In the genomic region with DNA sequence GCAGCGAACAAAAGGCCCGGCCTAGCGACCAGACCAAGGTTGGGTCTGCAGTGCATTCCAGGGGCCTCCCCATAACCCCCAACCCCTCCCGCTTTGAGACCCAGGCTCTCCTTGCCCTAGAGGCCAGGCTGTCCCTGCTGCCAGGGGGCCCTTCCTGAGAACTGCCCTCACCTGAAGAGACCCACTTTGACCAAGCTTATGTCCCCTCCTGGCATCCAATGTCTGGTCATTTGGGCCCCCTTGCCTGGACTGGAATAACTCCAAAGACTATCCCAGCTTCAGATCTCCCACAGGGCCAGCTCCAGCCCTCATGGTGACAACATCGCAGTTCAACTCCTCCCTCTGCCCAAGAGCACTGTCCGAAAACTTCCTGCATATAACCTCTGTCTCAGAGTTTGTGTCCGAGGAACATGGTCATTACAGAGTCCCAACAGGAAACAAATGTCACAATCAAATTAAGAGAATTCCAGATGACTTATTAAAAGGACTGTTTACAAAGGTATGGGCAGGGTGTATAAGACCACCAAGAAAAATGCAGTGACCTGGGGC, we compare ENCODE assay signal across 1 cellular context.
A peak's percentile ranks its signal among the peaks of the same experiment; 100 is the strongest.
TF ChIP-seq lines count a peak whose summit lies in the region.

No MANE protein-coding gene starts in this region.

TF ChIP-seq in HepG2, 621 proteins besides CTCF, POLR2A, EP300 and RAD21 (continued from another document):
- no peak for TF ChIP-seq ZNF275 (CRISPR knock-in tag; IDR thresholded peaks at IDR 0.05; ENCODE audit: borderline replicate concordance)
- no peak for TF ChIP-seq RBFOX2 (IDR thresholded peaks at IDR 0.05; ENCODE audit: low read depth, low read length)
- TF ChIP-seq SMYD3 (CRISPR knock-in tag; IDR thresholded peaks at IDR 0.05), result no peak
- no peak for TF ChIP-seq CENPT (CRISPR knock-in tag; IDR thresholded peaks at IDR 0.05; ENCODE audit: low read depth)
- TF ChIP-seq, protein P1, sequence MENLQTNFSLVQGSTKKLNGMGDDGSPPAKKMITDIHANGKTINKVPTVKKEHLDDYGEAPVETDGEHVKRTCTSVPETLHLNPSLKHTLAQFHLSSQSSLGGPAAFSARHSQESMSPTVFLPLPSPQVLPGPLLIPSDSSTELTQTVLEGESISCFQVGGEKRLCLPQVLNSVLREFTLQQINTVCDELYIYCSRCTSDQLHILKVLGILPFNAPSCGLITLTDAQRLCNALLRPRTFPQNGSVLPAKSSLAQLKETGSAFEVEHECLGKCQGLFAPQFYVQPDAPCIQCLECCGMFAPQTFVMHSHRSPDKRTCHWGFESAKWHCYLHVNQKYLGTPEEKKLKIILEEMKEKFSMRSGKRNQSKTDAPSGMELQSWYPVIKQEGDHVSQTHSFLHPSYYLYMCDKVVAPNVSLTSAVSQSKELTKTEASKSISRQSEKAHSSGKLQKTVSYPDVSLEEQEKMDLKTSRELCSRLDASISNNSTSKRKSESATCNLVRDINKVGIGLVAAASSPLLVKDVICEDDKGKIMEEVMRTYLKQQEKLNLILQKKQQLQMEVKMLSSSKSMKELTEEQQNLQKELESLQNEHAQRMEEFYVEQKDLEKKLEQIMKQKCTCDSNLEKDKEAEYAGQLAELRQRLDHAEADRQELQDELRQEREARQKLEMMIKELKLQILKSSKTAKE (CRISPR knock-in tag; IDR thresholded peaks at IDR 0.05; ENCODE audit: borderline replicate concordance), result 0 out of 2 replicates have a peak, but pooled peaks have one; percentile 13
- TF ChIP-seq ZNF782 (CRISPR knock-in tag; IDR thresholded peaks at IDR 0.05; ENCODE audit: borderline replicate concordance), result no peak
- no peak for TF ChIP-seq MEF2D (CRISPR knock-in tag; IDR thresholded peaks at IDR 0.05)
- no peak for TF ChIP-seq ZNF34 (CRISPR knock-in tag; IDR thresholded peaks at IDR 0.05; ENCODE audit: borderline replicate concordance)
- no peak for TF ChIP-seq ZBTB8A (CRISPR knock-in tag; IDR thresholded peaks at IDR 0.05; ENCODE audit: borderline replicate concordance, low read depth)
- TF ChIP-seq MATR3 (CRISPR knock-in tag; IDR thresholded peaks at IDR 0.05), result no peak
- TF ChIP-seq ZNF331 (CRISPR knock-in tag; IDR thresholded peaks at IDR 0.05), result no peak
- no peak for TF ChIP-seq SALL1 (CRISPR knock-in tag; IDR thresholded peaks at IDR 0.05)
- TF ChIP-seq ZFP90 (CRISPR knock-in tag; IDR thresholded peaks at IDR 0.05; ENCODE audit: borderline replicate concordance), result 0 out of 2 replicates have a peak, but pooled peaks have one; percentile 19
- no peak for TF ChIP-seq ZFP41 (CRISPR knock-in tag; IDR thresholded peaks at IDR 0.05; ENCODE audit: borderline replicate concordance)
